ENCODE assay signal across 22 cellular contexts in the genomic region with DNA sequence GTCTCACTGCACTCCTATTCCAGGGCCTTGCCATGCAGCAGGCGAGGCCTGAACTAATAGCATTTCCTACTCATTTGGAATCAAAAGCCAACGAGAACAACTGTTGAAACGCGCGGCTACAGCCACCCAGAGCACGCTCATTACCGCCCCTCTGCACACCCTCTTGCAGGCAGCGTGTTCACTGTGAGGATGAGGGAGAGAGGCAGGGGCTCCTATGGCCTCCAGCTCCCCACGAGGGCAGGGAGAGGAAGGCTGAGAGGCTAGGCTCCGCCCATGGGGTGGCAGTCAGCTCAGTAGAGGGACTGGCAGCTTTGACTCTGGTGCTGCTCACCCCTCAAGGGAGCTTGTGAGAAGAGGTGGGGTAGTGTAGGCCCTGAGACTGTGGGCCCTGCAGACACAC. TPM values are rescaled to one million over a fixed set of nuclear protein-coding genes. Genes with fewer than 3 reads are reported as not detected.
DNase-seq lines count a peak whose midpoint lies in the region; ATAC-seq and TF ChIP-seq lines count a peak whose summit lies in the region.
"Had no signal": no experiment of that assay in that cellular context is flagged by ENCODE, and none has a peak within 500 bp of the region (broad histone marks: within the 10 kb centered on the region; RNA-seq: fewer than 3 reads in every experiment).

No MANE protein-coding gene starts in this region.

- no peak overlapping the region for H2BK120ac ChIP-seq in neuronal stem cell (ENCODE audit: low read depth, low read length)

- peak overlapping the region; percentile 86 for H3K18ac ChIP-seq in neuronal stem cell (ENCODE audit: low read length)

- intact Hi-C loops in left ventricle myocardium superior (cut with micrococcal nuclease) (no loop called here), heart right ventricle (cut with DNase I) (no loop called here), aorta (cut with DNase I) (no loop called here)

- H3K27ac ChIP-seq in heart right ventricle: no peak overlapping the region
- no peak overlapping the region for H3K27ac ChIP-seq in neuronal stem cell (replicated peaks; ENCODE audit: low read length)
- no peak overlapping the region for H3K27ac ChIP-seq in aorta (ENCODE audit: low read depth in 1 of 2, low read length in 2 of 2)

- peaks cover 0 to 9% (median 0%) of the 10 kb centered on the region in 7 donors for H3K27me3 ChIP-seq in heart right ventricle
- peaks cover 0 to 25% (median 0%) of the 10 kb centered on the region in 3 experiments for H3K27me3 ChIP-seq in neuronal stem cell (ENCODE audit: control insufficient read depth in 3 of 3, insufficient read depth in 3 of 3, low read depth in 1 of 3, low read length in 3 of 3)
- H3K27me3 ChIP-seq in aorta (ENCODE audit: control insufficient read depth in 1 of 2, insufficient read depth in 2 of 2, low read length in 1 of 2): no peaks in the 10 kb centered on the region
- H3K27me3 ChIP-seq: BE2C had no signal

- no peaks in the 10 kb centered on the region for H3K79me1 ChIP-seq in neuronal stem cell (ENCODE audit: low read depth, low read length)

- H2BK12ac ChIP-seq in neuronal stem cell (ENCODE audit: low read length): no peak overlapping the region

- peaks cover 5% of the 10 kb centered on the region for H3K36me3 Mint-ChIP-seq in glutamatergic neuron (ENCODE audit: unreplicated experiment)
- no peaks in the 10 kb centered on the region for H3K36me3 Mint-ChIP-seq in activated naive CD8-positive, alpha-beta T cell treated with anti-CD3 and anti-CD28 coated beads, Interleukin-2, amount 50 U/mL, for 24 hours (ENCODE audit: low read depth)
- H3K36me3 Mint-ChIP-seq: CD4-positive, CD25-positive, alpha-beta regulatory T cell; CD8-positive, alpha-beta memory T cell had no signal

- H2BK5ac ChIP-seq in neuronal stem cell (ENCODE audit: low read length): no peak overlapping the region

- H3K23ac ChIP-seq in neuronal stem cell (ENCODE audit: low read depth, low read length, poor library complexity): no peak overlapping the region

- peaks cover 12% of the 10 kb centered on the region for H3K9me3 Mint-ChIP-seq in glutamatergic neuron (ENCODE audit: unreplicated experiment)
- H3K9me3 Mint-ChIP-seq in activated naive CD8-positive, alpha-beta T cell treated with anti-CD3 and anti-CD28 coated beads, Interleukin-2, amount 50 U/mL, for 24 hours: no peaks in the 10 kb centered on the region

- peak overlapping the region; percentile 75 for H4K8ac ChIP-seq in neuronal stem cell (ENCODE audit: low read depth, low read length)

- ATAC-seq in left ventricle myocardium superior (no peak), heart right ventricle (no peak), aorta (ENCODE audit: low FRiP score) (no peak), HG03095 (IDR thresholded peaks at IDR 0.05; ENCODE audit: unreplicated experiment) (no peak)
- no peak for ATAC-seq in activated naive CD8-positive, alpha-beta T cell treated with anti-CD3 and anti-CD28 coated beads, Interleukin-2, amount 50 U/mL, for 24 hours
- ATAC-seq: GM12878 had no signal

- H3K4me2 ChIP-seq in neuronal stem cell (ENCODE audit: insufficient read depth, low read length, poor library complexity, severe bottlenecking): no peak overlapping the region

- H3K4me1 ChIP-seq in heart right ventricle: peaks cover 0 to 25% (median 0%) of the 10 kb centered on the region in 9 donors
- H3K4me1 ChIP-seq in neuronal stem cell (ENCODE audit: control insufficient read depth in 2 of 2, insufficient read depth in 1 of 2, low read depth in 1 of 2, low read length in 2 of 2): peaks cover 7 to 14% of the 10 kb centered on the region in 2 donors
- H3K4me1 ChIP-seq in aorta (ENCODE audit: control insufficient read depth in 1 of 2, insufficient read depth in 2 of 2, low read length in 2 of 2): no peaks in the 10 kb centered on the region

- no peak overlapping the region for H3K4me3 Mint-ChIP-seq in glutamatergic neuron (ENCODE audit: unreplicated experiment)
- H3K4me3 Mint-ChIP-seq in activated naive CD8-positive, alpha-beta T cell treated with anti-CD3 and anti-CD28 coated beads, Interleukin-2, amount 50 U/mL, for 24 hours: no peak overlapping the region
- H3K4me3 Mint-ChIP-seq: CD4-positive, CD25-positive, alpha-beta regulatory T cell; CD8-positive, alpha-beta memory T cell had no signal

- H3K27ac Mint-ChIP-seq in glutamatergic neuron (ENCODE audit: unreplicated experiment): no peak overlapping the region
- H3K27ac Mint-ChIP-seq in activated naive CD8-positive, alpha-beta T cell treated with anti-CD3 and anti-CD28 coated beads, Interleukin-2, amount 50 U/mL, for 24 hours: no peak overlapping the region
- H3K27ac Mint-ChIP-seq: CD4-positive, CD25-positive, alpha-beta regulatory T cell; CD8-positive, alpha-beta memory T cell had no signal

- H3K9me3 ChIP-seq in heart right ventricle: no peaks in the 10 kb centered on the region
- peaks cover 0 to 4% of the 10 kb centered on the region in 2 donors for H3K9me3 ChIP-seq in neuronal stem cell (replicated peaks in 1 of 2; ENCODE audit: control insufficient read depth in 2 of 2, insufficient read depth in 1 of 2, low read depth in 1 of 2, low read length in 2 of 2)
- H3K9me3 ChIP-seq in aorta (ENCODE audit: control insufficient read depth, low read length): peaks cover 2% of the 10 kb centered on the region
- H3K9me3 ChIP-seq: BE2C, HAP-1 had no signal

- no peak overlapping the region for H3K4me3 ChIP-seq in heart right ventricle
- H3K4me3 ChIP-seq in neuronal stem cell (ENCODE audit: low read length in 2 of 2): no peak overlapping the region
- H3K4me3 ChIP-seq in aorta (ENCODE audit: low read length in 2 of 2): no peak overlapping the region
- H3K4me3 ChIP-seq: GM12878, HAP-1 had no signal

- H3K36me3 ChIP-seq in heart right ventricle (no peaks in the 10 kb centered on the region), neuronal stem cell (replicated peaks in 1 of 2; ENCODE audit: control insufficient read depth in 2 of 2, insufficient read depth in 2 of 2, low read length in 2 of 2) (no peaks in the 10 kb centered on the region), aorta (ENCODE audit: control insufficient read depth in 1 of 2, insufficient read depth in 2 of 2, low read length in 1 of 2) (no peaks in the 10 kb centered on the region)
- H3K36me3 ChIP-seq: BE2C, HAP-1 had no signal

- H2AFZ ChIP-seq in neuronal stem cell (ENCODE audit: low read length): no peak overlapping the region

- peak overlapping the region; percentile 25 for H3K9ac ChIP-seq in neuronal stem cell (ENCODE audit: low read depth, low read length, poor library complexity)

- H4K91ac ChIP-seq in neuronal stem cell (ENCODE audit: low read depth, low read length, poor library complexity): no peak overlapping the region

- peaks cover 38% of the 10 kb centered on the region for H3K4me1 Mint-ChIP-seq in glutamatergic neuron (ENCODE audit: low read depth, unreplicated experiment)
- H3K4me1 Mint-ChIP-seq in activated naive CD8-positive, alpha-beta T cell treated with anti-CD3 and anti-CD28 coated beads, Interleukin-2, amount 50 U/mL, for 24 hours: peaks cover 4% of the 10 kb centered on the region

- H2AK5ac ChIP-seq in neuronal stem cell (ENCODE audit: low read depth, low read length): peak overlapping the region; percentile 46

- no peak overlapping the region for H3K14ac ChIP-seq in neuronal stem cell (ENCODE audit: low read length)

- 90 to 92% methylated on average over 10 of the region's 10 CpGs for WGBS in heart right ventricle, 2 donors
- WGBS in neuronal stem cell (ENCODE audit: extremely low coverage in 2 of 2, insufficient read length in 2 of 2, insufficient replicate concordance in 1 of 2), 2 donors: no CpG with 5 or more reads among the region's 10 CpGs
- WGBS in aorta, 2 donors: 90 to 92% methylated on average over 10 of the region's 10 CpGs

- DNase-seq in left ventricle myocardium superior (peak; percentile 7), heart right ventricle (no peak), glutamatergic neuron (peak; percentile 5), neuronal stem cell (ENCODE audit: low spot score) (no peak), aorta (peak; percentile 26 to 55), SIG-M5 treated with dmso at 0.1 percent for 504 hours (lab: John Stamatoyannopoulos, UW; ENCODE audit: unreplicated experiment) (no peak)
- DNase-seq in activated naive CD8-positive, alpha-beta T cell treated with anti-CD3 and anti-CD28 coated beads, Interleukin-2, amount 50 U/mL, for 24 hours: no peak
- DNase-seq: ACHN; BE2C; C1 segment of cervical spinal cord; CD4-positive, CD25-positive, alpha-beta regulatory T cell; CD8-positive, alpha-beta memory T cell; COR-L47; DMS 273 treated with DMSO at 0.1 percent for 48 hours; DMS53; DND-41; EL had no signal

- TF ChIP-seq CTCF in heart right ventricle (IDR thresholded peaks at IDR 0.05): no peak
- no peak for TF ChIP-seq CTCF in glutamatergic neuron (IDR thresholded peaks at IDR 0.05; ENCODE audit: partially characterized antibody, unreplicated experiment)

- peak overlapping the region; percentile 62 for H2BK15ac ChIP-seq in neuronal stem cell (ENCODE audit: low read length)

- H3K27me3 Mint-ChIP-seq in glutamatergic neuron (ENCODE audit: unreplicated experiment): peaks cover 18% of the 10 kb centered on the region
- H3K27me3 Mint-ChIP-seq in activated naive CD8-positive, alpha-beta T cell treated with anti-CD3 and anti-CD28 coated beads, Interleukin-2, amount 50 U/mL, for 24 hours: no peaks in the 10 kb centered on the region
- H3K27me3 Mint-ChIP-seq: CD4-positive, CD25-positive, alpha-beta regulatory T cell had no signal

- H3K4ac ChIP-seq in neuronal stem cell (ENCODE audit: low read length): no peak overlapping the region

RNA-seq across cellular contexts. Expression of a gene that starts 26.2 kb away (rescaled TPM):
- 2.6 TPM for total RNA-seq in left ventricle myocardium superior
- 1 to 10 TPM in 8 of 10 donors, under 1 TPM in 2; 0.61 to 6.6 (median 2.4) TPM for total RNA-seq in heart right ventricle
- 1 to 10 TPM in 1 of 2 donors, under 1 TPM in 1; 0.55 to 4.0 TPM for polyA plus RNA-seq in heart right ventricle
- 5.7 TPM for total RNA-seq in glutamatergic neuron (ENCODE audit: unreplicated experiment)
- polyA plus RNA-seq in neuronal stem cell (2013, experiment 1 of 2): 9.9 TPM
- 9.4 TPM for polyA plus RNA-seq in neuronal stem cell (2013, experiment 2 of 2)
- total RNA-seq in aorta: not detected
- polyA plus RNA-seq in aorta: not detected
- total RNA-seq: CD4-positive, CD25-positive, alpha-beta regulatory T cell; CD8-positive, alpha-beta memory T cell; G401; GM12878; HT-29 had no signal
- polyA plus RNA-seq: GM12878 had no signal

Comparison
In these comparisons a context has a peak if more than half of its experiments do, and no peak if none do; other contexts are left out.
1. DNase-seq: peak in left ventricle myocardium superior (single experiment), glutamatergic neuron (single experiment) and aorta (2 of 2); none in heart right ventricle (0 of 2), neuronal stem cell (single experiment), activated naive CD8-positive, alpha-beta T cell treated with anti-CD3 and anti-CD28 coated beads, Interleukin-2, amount 50 U/mL, for 24 hours (single experiment) and SIG-M5 treated with dmso at 0.1 percent for 504 hours (single experiment).